30 cellular contexts compared by ENCODE assay signal in the genomic region with DNA sequence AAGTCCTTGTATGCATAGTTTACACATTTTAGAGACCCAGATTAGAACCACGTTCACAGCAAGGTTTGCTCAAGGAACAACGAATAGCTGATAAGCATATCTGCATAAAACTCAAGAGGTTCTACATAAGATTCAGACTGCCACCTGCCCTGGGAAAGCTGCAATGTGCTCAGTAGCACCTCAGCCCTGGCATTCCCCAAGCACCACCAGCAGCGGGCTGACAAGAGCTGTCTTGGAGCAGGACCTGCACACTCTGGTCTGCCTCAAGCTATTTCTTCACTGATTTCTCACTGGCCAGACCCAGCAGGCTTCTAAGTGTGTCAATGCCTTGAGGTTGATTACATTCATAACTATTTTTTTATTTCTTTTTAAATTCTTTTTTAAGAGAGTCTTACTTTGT.
"Had no signal": no experiment of that assay in that cellular context is flagged by ENCODE, and none has a peak within 500 bp of the region (broad histone marks: within the 10 kb centered on the region; RNA-seq: fewer than 3 reads in every experiment).

No MANE protein-coding gene starts in this region.

- H3K4me3 ChIP-seq: ascending aorta, cardiac muscle cell, MG63, SJSA1 had no signal

- H3K27ac ChIP-seq: ascending aorta, cardiac muscle cell, SJSA1 had no signal

- H3K36me3 ChIP-seq: ascending aorta, cardiac muscle cell, MG63, SJSA1 had no signal

- DNase-seq: activated CD4-positive, alpha-beta T cell treated with anti-CD3 and anti-CD28 coated beads for 48 hours; activated CD4-positive, alpha-beta T cell treated with anti-CD3 and anti-CD28 coated beads, Interleukin-2, amount 50 U/mL, for 4 hours; activated CD4-positive, CD25-positive, alpha-beta regulatory T cell treated with anti-CD3 and anti-CD28 coated beads, Interleukin-2, amount 50 U/mL, for 72 hours; activated CD8-positive, alpha-beta memory T cell treated with anti-CD3 and anti-CD28 coated beads, Interleukin-2, amount 50 U/mL, for 48 hours; activated CD8-positive, alpha-beta T cell treated with anti-CD3 and anti-CD28 coated beads, Interleukin-2, amount 10 ng/mL, durations not matched to agents 7 days and 5 days; activated naive CD4-positive, alpha-beta T cell treated with Interleukin-2 at 50 U/mL for 16 hours; activated naive CD8-positive, alpha-beta T cell treated with anti-CD3 and anti-CD28 coated beads, Interleukin-2, amount 50 U/mL, for 24 hours; activated T-cell treated with anti-CD3 and anti-CD28 coated beads, Interleukin-2, amount 50 U/mL, for 1 hour; amniotic stem cell; cerebellar nuclear complex; KG1; MG63; MV-4-11; NCI-H1105 treated with DMSO at 0.1 percent for 48 hours; NCI-H1930; NCI-H2107; NCI-H446; NCI-H524 treated with DMSO at 0.1 percent for 48 hours; NCI-H748 treated with DMSO at 0.1 percent for 48 hours; OCI-M1; Right ventricle myocardium superior; RPMI8226; SW 1271 had no signal

- H3K9me3 ChIP-seq: ascending aorta, MG63, SJSA1 had no signal

- H3K27me3 ChIP-seq: ascending aorta, SJSA1 had no signal

- ATAC-seq: activated CD8-positive, alpha-beta T cell treated with anti-CD3 and anti-CD28 coated beads, Interleukin-2, amount 10 ng/mL, durations not matched to agents 7 days and 5 days; activated naive CD4-positive, alpha-beta T cell treated with anti-CD3 and anti-CD28 coated beads, Interleukin-2, amount 50 U/mL, for 72 hours; activated naive CD8-positive, alpha-beta T cell treated with anti-CD3 and anti-CD28 coated beads, Interleukin-2, amount 50 U/mL, for 24 hours; Panc1; SK-N-SH treated with all-trans-retinoic acid at 6 μM for 48 hours had no signal

- H3K4me1 ChIP-seq: ascending aorta, SJSA1 had no signal

- FAIRE-seq: colon had no signal
